8 cellular contexts compared by ENCODE assay signal in the genomic region with DNA sequence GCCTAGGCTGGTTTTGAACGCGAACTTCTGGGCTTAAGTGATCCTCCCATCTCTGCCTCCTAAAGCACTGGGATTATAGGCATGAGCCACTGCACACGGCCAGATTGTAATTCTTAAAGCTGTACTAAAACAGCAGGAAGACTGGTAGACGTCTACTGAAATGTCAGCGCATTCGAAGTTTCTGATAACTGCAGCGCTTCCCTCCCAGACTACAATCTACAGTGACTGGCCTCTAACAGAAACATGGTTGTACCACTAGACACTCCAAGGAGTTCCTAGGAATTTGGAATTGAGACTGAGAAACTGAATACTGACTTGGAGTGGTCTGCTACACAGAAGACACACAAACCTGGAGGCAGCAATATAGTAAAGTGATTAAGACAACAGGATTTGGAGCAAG. TPM values are rescaled to one million over a fixed set of nuclear protein-coding genes. Genes with fewer than 3 reads are reported as not detected.
DNase-seq lines count a peak whose midpoint lies in the region; ATAC-seq and TF ChIP-seq lines count a peak whose summit lies in the region.

No MANE protein-coding gene starts in this region.

- peaks cover 50% of the 10 kb centered on the region for H3K79me2 ChIP-seq in MM.1S (ENCODE audit: low read length)

- peak overlapping the region; percentile 75 for H3K4me3 ChIP-seq in BLaER1
- peak overlapping the region; percentile 99 for H3K4me3 ChIP-seq in MM.1S (ENCODE audit: low read length)
- H3K4me3 ChIP-seq in colonic mucosa = peak overlapping the region; percentile 66
- H3K4me3 ChIP-seq in mucosa of descending colon = peak overlapping the region; percentile 77

- intact Hi-C loops in colonic mucosa (cut with DNase I) (loop anchor here (10.0 kb wide), 1 partner anchor 170 kb away; a partner anchor contains a TSS), mucosa of descending colon (cut with DNase I, micrococcal nuclease) (no loop called here)

- no peak for TF ChIP-seq CTCF in MM.1S (IDR thresholded peaks at IDR 0.05; ENCODE audit: low read length)
- TF ChIP-seq CTCF in colonic mucosa (IDR thresholded peaks at IDR 0.05) = no peak
- TF ChIP-seq CTCF in mucosa of descending colon (IDR thresholded peaks at IDR 0.05) = no peak

- H3K4me1 ChIP-seq in BLaER1 (peaks cover 31% of the 10 kb centered on the region), MM.1S (ENCODE audit: low read length) (peaks cover 10% of the 10 kb centered on the region), colonic mucosa (peaks cover 4% of the 10 kb centered on the region), mucosa of descending colon (ENCODE audit: low read depth) (peaks cover 6% of the 10 kb centered on the region)

- H3F3A ChIP-seq in MM.1S (ENCODE audit: insufficient read depth, low read length) = no peaks in the 10 kb centered on the region

- H4K20me1 ChIP-seq in BLaER1 (0 out of 2 replicates have a peak, but pooled peaks cover 5% of the 10 kb centered on the region), MM.1S (ENCODE audit: insufficient read depth, low read length) (no peaks in the 10 kb centered on the region)

- DNase-seq in MM.1S (no peak), colonic mucosa (no peak), mucosa of descending colon (peak in 1 of 3 donors; percentile 8), germinal center (ENCODE audit: low spot score) (no peak)

- H2AFZ ChIP-seq in MM.1S (ENCODE audit: low read length) = peak overlapping the region; percentile 97

- no peaks in the 10 kb centered on the region for H3K9me2 ChIP-seq in MM.1S (replicated peaks; ENCODE audit: insufficient read depth, low read length)

- H3K27me3 ChIP-seq in BLaER1 (no peaks in the 10 kb centered on the region), MM.1S (replicated peaks; ENCODE audit: insufficient read depth, low read length) (no peaks in the 10 kb centered on the region), colonic mucosa (no peaks in the 10 kb centered on the region)

- H3K9me3 ChIP-seq in BLaER1 = no peaks in the 10 kb centered on the region
- no peaks in the 10 kb centered on the region for H3K9me3 ChIP-seq in MM.1S (replicated peaks; ENCODE audit: insufficient read depth, low read length)
- no peaks in the 10 kb centered on the region for H3K9me3 ChIP-seq in colonic mucosa
- no peaks in the 10 kb centered on the region for H3K9me3 ChIP-seq in mucosa of descending colon

- ATAC-seq in mucosa of descending colon (no peak), HG03457 (IDR thresholded peaks at IDR 0.05; ENCODE audit: unreplicated experiment) (no peak), GM21619 (IDR thresholded peaks at IDR 0.05; ENCODE audit: unreplicated experiment) (no peak), GM21723 (IDR thresholded peaks at IDR 0.05; ENCODE audit: unreplicated experiment) (no peak)

- H3K9ac ChIP-seq in BLaER1 = peak overlapping the region; percentile 92
- H3K9ac ChIP-seq in MM.1S (ENCODE audit: low read length) = peak overlapping the region; percentile 90
- H3K9ac ChIP-seq in colonic mucosa (ENCODE audit: low read depth in 2 of 2, low read length in 2 of 2) = peak overlapping the region; percentile 81 to 99

- H3K27ac ChIP-seq in BLaER1 (peak overlapping the region; percentile 94), MM.1S (ENCODE audit: low read length) (no peak overlapping the region; the same call in 1 of the 2 replicates), colonic mucosa (peak overlapping the region; percentile 89)

- H3K4me2 ChIP-seq in BLaER1 = peak overlapping the region; percentile 92
- peak overlapping the region; percentile 87 for H3K4me2 ChIP-seq in MM.1S (ENCODE audit: low read depth, low read length)

- H3K36me3 ChIP-seq in BLaER1 (peaks cover 47% of the 10 kb centered on the region), MM.1S (replicated peaks; ENCODE audit: insufficient read depth, low read length) (peaks cover 4% of the 10 kb centered on the region), colonic mucosa (no peaks in the 10 kb centered on the region), mucosa of descending colon (ENCODE audit: low read depth) (no peaks in the 10 kb centered on the region)

RNA-seq across cellular contexts. Expression of a gene that starts 1.0 kb away (rescaled TPM):
- 10 to 100 TPM; 11.0 to 11.7 TPM for total RNA-seq in colonic mucosa
- 10 to 100 TPM; 10.8 to 17.2 (median 12.2) TPM for total RNA-seq in mucosa of descending colon

RNA-seq across cellular contexts. Expression of a gene that starts 1.2 kb away (rescaled TPM):
- total RNA-seq in colonic mucosa = 10 to 100 TPM; 38.2 to 57.6 TPM
- total RNA-seq in mucosa of descending colon = 10 to 100 TPM; 28.9 to 47.8 (median 36.2) TPM

RNA-seq across cellular contexts. Expression of a gene that starts 30.3 kb away (rescaled TPM):
- total RNA-seq in colonic mucosa (1 to 10 TPM; 7.0 to 8.3 TPM), mucosa of descending colon (10 to 100 TPM in 2 of 3 donors, 1 to 10 TPM in 1; 7.7 to 14.8 (median 10.0) TPM)
